In genomic region chr17:32609085-32609484, GRCh38 we compare ENCODE assay signal across 8 cellular contexts.
DNase-seq lines count a peak whose midpoint lies in the region; ATAC-seq and TF ChIP-seq lines count a peak whose summit lies in the region.

No MANE protein-coding gene starts in this region.

- H3K36me3 ChIP-seq in DND-41 (ENCODE audit: insufficient read depth, low read length), result no peaks in the 10 kb centered on the region

- ATAC-seq in DND-41 (ENCODE audit: insufficient read depth, low read depth), result peak; percentile 84

- no peak overlapping the region for H3K4me3 ChIP-seq in DND-41 (ENCODE audit: low read depth in 1 of 2, low read length in 2 of 2)
- H3K4me3 ChIP-seq in HFF-Myc (replicated peaks; ENCODE audit: low read depth, low read length), result no peak overlapping the region

- no peaks in the 10 kb centered on the region for H3K9me3 Mint-ChIP-seq in activated T-helper 1 cell treated with anti-CD3 and anti-CD28 coated beads, Interleukin-12 subunit alpha, Interleukin-12 subunit beta, Interleukin-2, Interleukin-4 antibody, amounts not matched to agents 30 ng/mL and 10 ng/mL and 1 ng/mL, durations not matched to agents 14 hours and 24 hours and 36 hours
- no peaks in the 10 kb centered on the region for H3K9me3 Mint-ChIP-seq in immature natural killer cell

- no peak overlapping the region for H2AFZ ChIP-seq in DND-41 (ENCODE audit: low read depth, low read length)

- no peak overlapping the region for H3K27ac ChIP-seq in DND-41 (ENCODE audit: low read length)

- no peaks in the 10 kb centered on the region for H3K79me2 ChIP-seq in DND-41 (ENCODE audit: insufficient read depth, low read length)

- TF ChIP-seq CTCF in DND-41 (IDR thresholded peaks at IDR 0.05; ENCODE audit: borderline replicate concordance, extremely low read depth, low read length, poor library complexity, severe bottlenecking) (peak; percentile 66), HFF-Myc (IDR thresholded peaks at IDR 0.05; ENCODE audit: low read depth, low read length, missing control alignments) (peak; percentile 19)

- H3K9ac ChIP-seq in DND-41 (ENCODE audit: low read depth, low read length), result no peak overlapping the region

- H3K36me3 Mint-ChIP-seq in activated T-helper 1 cell treated with anti-CD3 and anti-CD28 coated beads, Interleukin-12 subunit alpha, Interleukin-12 subunit beta, Interleukin-2, Interleukin-4 antibody, amounts not matched to agents 30 ng/mL and 10 ng/mL and 1 ng/mL, durations not matched to agents 14 hours and 24 hours and 36 hours (ENCODE audit: low read depth), result no peaks in the 10 kb centered on the region
- H3K36me3 Mint-ChIP-seq in immature natural killer cell, result peaks cover 0 to 2% (median 0%) of the 10 kb centered on the region in 3 donors

- H3K4me1 ChIP-seq in DND-41 (ENCODE audit: insufficient read depth, low read length), result no peaks in the 10 kb centered on the region

- H4K20me1 ChIP-seq in DND-41 (ENCODE audit: insufficient read depth, low read length), result no peaks in the 10 kb centered on the region; the same call in 1 of the 2 replicates

- peaks cover 5% of the 10 kb centered on the region for H3K27me3 Mint-ChIP-seq in activated T-helper 1 cell treated with anti-CD3 and anti-CD28 coated beads, Interleukin-12 subunit alpha, Interleukin-12 subunit beta, Interleukin-2, Interleukin-4 antibody, amounts not matched to agents 30 ng/mL and 10 ng/mL and 1 ng/mL, durations not matched to agents 14 hours and 24 hours and 36 hours (ENCODE audit: insufficient read depth)
- H3K27me3 Mint-ChIP-seq in immature natural killer cell (ENCODE audit: low read depth in 3 of 3), result peaks cover 0 to 4% (median 2%) of the 10 kb centered on the region in 3 donors

- DNase-seq in DND-41 (peak; percentile 48), HFF-Myc (ENCODE audit: extremely low read depth, low read depth) (no peak), RPMI8226 (peak; percentile 86), immature natural killer cell (peak; percentile 58 to 74 (median 67)), putamen (ENCODE audit: low spot score) (no peak), COLO829 (ENCODE audit: low spot score) (no peak)
- peak; percentile 37 for DNase-seq in activated T-helper 1 cell treated with anti-CD3 and anti-CD28 coated beads, Interleukin-12 subunit alpha, Interleukin-12 subunit beta, Interleukin-2, Interleukin-4 antibody, amounts not matched to agents 30 ng/mL and 10 ng/mL and 1 ng/mL, durations not matched to agents 14 hours and 24 hours and 36 hours (ENCODE audit: low spot score)
- peak; percentile 25 to 39 for DNase-seq in stimulated activated CD8-positive, alpha-beta memory T cell treated with anti-CD3 and anti-CD28 coated beads, Interleukin-2, amount 100 ng/mL, for 1 hour (ENCODE audit: low read depth in 2 of 2)

- no peak overlapping the region for H3K4me2 ChIP-seq in DND-41 (ENCODE audit: insufficient read depth, low read length)

- intact Hi-C loops in activated T-helper 1 cell treated with anti-CD3 and anti-CD28 coated beads, Interleukin-12 subunit alpha, Interleukin-12 subunit beta, Interleukin-2, Interleukin-4 antibody, amounts not matched to agents 30 ng/mL and 10 ng/mL and 1 ng/mL, durations not matched to agents 14 hours and 24 hours and 36 hours (cut with micrococcal nuclease), result loop anchor here (1.0 to 5.0 kb wide), 6 partner anchors 87 to 147 kb away; no protein-coding TSS in a partner anchor

- no peak overlapping the region for H3K27ac Mint-ChIP-seq in activated T-helper 1 cell treated with anti-CD3 and anti-CD28 coated beads, Interleukin-12 subunit alpha, Interleukin-12 subunit beta, Interleukin-2, Interleukin-4 antibody, amounts not matched to agents 30 ng/mL and 10 ng/mL and 1 ng/mL, durations not matched to agents 14 hours and 24 hours and 36 hours
- H3K27ac Mint-ChIP-seq in immature natural killer cell, result no peak overlapping the region

- H3K27me3 ChIP-seq in DND-41 (ENCODE audit: insufficient read depth, low read length, poor library complexity), result peaks cover 11% of the 10 kb centered on the region

- H3K9me3 ChIP-seq in DND-41 (ENCODE audit: insufficient read depth, low read length, severe bottlenecking), result no peaks in the 10 kb centered on the region

- H3K4me1 Mint-ChIP-seq in activated T-helper 1 cell treated with anti-CD3 and anti-CD28 coated beads, Interleukin-12 subunit alpha, Interleukin-12 subunit beta, Interleukin-2, Interleukin-4 antibody, amounts not matched to agents 30 ng/mL and 10 ng/mL and 1 ng/mL, durations not matched to agents 14 hours and 24 hours and 36 hours (ENCODE audit: low read depth), result peaks cover 7% of the 10 kb centered on the region
- H3K4me1 Mint-ChIP-seq in immature natural killer cell, result peaks cover 7 to 10% of the 10 kb centered on the region in 2 donors

- H3K4me3 Mint-ChIP-seq in activated T-helper 1 cell treated with anti-CD3 and anti-CD28 coated beads, Interleukin-12 subunit alpha, Interleukin-12 subunit beta, Interleukin-2, Interleukin-4 antibody, amounts not matched to agents 30 ng/mL and 10 ng/mL and 1 ng/mL, durations not matched to agents 14 hours and 24 hours and 36 hours, result no peak overlapping the region
- no peak overlapping the region for H3K4me3 Mint-ChIP-seq in immature natural killer cell

Comparison
In these comparisons a context has a peak if more than half of its experiments do, and no peak if none do; other contexts are left out.
1. DNase-seq: peak in DND-41 (single experiment), RPMI8226 (single experiment), activated T-helper 1 cell treated with anti-CD3 and anti-CD28 coated beads, Interleukin-12 subunit alpha, Interleukin-12 subunit beta, Interleukin-2, Interleukin-4 antibody, amounts not matched to agents 30 ng/mL and 10 ng/mL and 1 ng/mL, durations not matched to agents 14 hours and 24 hours and 36 hours (single experiment), immature natural killer cell (3 of 3) and stimulated activated CD8-positive, alpha-beta memory T cell treated with anti-CD3 and anti-CD28 coated beads, Interleukin-2, amount 100 ng/mL, for 1 hour (2 of 2); none in HFF-Myc (single experiment), putamen (single experiment) and COLO829 (single experiment).